19 cellular contexts compared by ENCODE assay signal in genomic region chr22:29831958-29832357, GRCh38. TPM values are rescaled to one million over a fixed set of nuclear protein-coding genes. Genes with fewer than 3 reads are reported as not detected.
DNase-seq lines count a peak whose midpoint lies in the region; ATAC-seq, FAIRE-seq and TF ChIP-seq lines count a peak whose summit lies in the region.
"Had no signal": no experiment of that assay in that cellular context is flagged by ENCODE, and none has a peak within 500 bp of the region (broad histone marks: within the 10 kb centered on the region; RNA-seq: fewer than 3 reads in every experiment).

No MANE protein-coding gene starts in this region.

- H3K56ac ChIP-seq in mesendoderm (ENCODE audit: low read length): peak overlapping the region; percentile 7

- H2BK15ac ChIP-seq in mesendoderm (replicated peaks; ENCODE audit: low read depth): no peak overlapping the region

- POLR2A ChIA-PET in K562 (lab: Yijun Ruan, JAX): interaction anchor here (0.6 to 1.7 kb wide), 4 partner anchors 10 to 96 kb away, joined by 3 to 5 read pairs (median 4); no protein-coding TSS in a partner anchor

- H3F3A ChIP-seq in smooth muscle cell (ENCODE audit: low read depth): peaks cover 22% of the 10 kb centered on the region

- H3K27me3 ChIP-seq in K562 (ENCODE audit: control insufficient read depth in 2 of 2, insufficient read depth in 2 of 2, low read length in 2 of 2) (no peaks in the 10 kb centered on the region), mesendoderm (ENCODE audit: insufficient read depth, low read length, poor library complexity) (no peaks in the 10 kb centered on the region), smooth muscle cell (ENCODE audit: low read depth) (no peaks in the 10 kb centered on the region)

- H3K4me3 ChIP-seq in K562 (no peak overlapping the region), mesendoderm (ENCODE audit: low read length) (no peak overlapping the region), smooth muscle cell (no peak overlapping the region)

- in situ Hi-C loops in K562 (cut with MboI): no loop called here

- no peak overlapping the region for H3K23ac ChIP-seq in mesendoderm (ENCODE audit: low read length)

- BruUV-seq in K562 (replicated peaks; lab: Mats Ljungman, UMichigan): no TSS peak

- H2AFZ ChIP-seq in K562 (ENCODE audit: low read depth, low read length) (no peak overlapping the region), smooth muscle cell (ENCODE audit: low read depth) (no peak overlapping the region)

- H4K20me1 ChIP-seq in K562 (replicated peaks; ENCODE audit: control insufficient read depth, insufficient read depth, low read length): peaks cover 11% of the 10 kb centered on the region; the same call in 1 of the 2 replicates
- peaks cover 5% of the 10 kb centered on the region for H4K20me1 ChIP-seq in smooth muscle cell (ENCODE audit: low read depth)

- H2AK5ac ChIP-seq in mesendoderm (ENCODE audit: low read length): no peak overlapping the region

- DNase-seq in Right ventricle myocardium superior: peak; percentile 47
- no peak for DNase-seq in Right ventricle myocardium inferior (ENCODE audit: missing footprints)
- DNase-seq in K562 (ENCODE audit: extremely low read depth in 1 of 4, low spot score in 3 of 4): no peak
- no peak for DNase-seq in mesendoderm
- DNase-seq in smooth muscle cell (lab: John Stamatoyannopoulos, UW; ENCODE audit: unreplicated experiment): no peak
- no peak for DNase-seq in middle frontal gyrus (ENCODE audit: extremely low spot score, low spot score)
- DNase-seq: AML-193, DMS79 treated with DMSO at 0.1 percent for 48 hours, GOT3, NCI-H1417, NCI-H1930, NCI-H2171, NCI-H446, NCI-H748 treated with DMSO at 0.1 percent for 48 hours, SIG-M5 had no signal

- intact Hi-C loops in Right ventricle myocardium superior (cut with DNase I): loop anchor here (10.0 kb wide), 1 partner anchor 67 kb away; the partner anchor contains the start of genes UQCR10 and ZMAT5
- intact Hi-C loops in Right ventricle myocardium inferior (cut with DNase I): loop anchor here (5.0 kb wide), 1 partner anchor 65 kb away; the partner anchor contains the start of genes UQCR10 and ZMAT5
- intact Hi-C loops in K562 (cut with micrococcal nuclease): no loop called here

- H3K27ac ChIP-seq in K562 (ENCODE audit: extremely low read depth, low read depth, low read length) (peak overlapping the region; percentile 30; the same call in 1 of the 3 replicates), mesendoderm (ENCODE audit: low read depth, low read length) (no peak overlapping the region), smooth muscle cell (ENCODE audit: low read depth) (peak overlapping the region; percentile 83)
- H3K27ac ChIP-seq: 22Rv1, KMS-11 had no signal

- H3K79me1 ChIP-seq in mesendoderm (ENCODE audit: low read length): peaks cover 2% of the 10 kb centered on the region

- no peak overlapping the region for H3K4me2 ChIP-seq in K562 (ENCODE audit: insufficient read depth, low read length)
- no peak overlapping the region for H3K4me2 ChIP-seq in mesendoderm (ENCODE audit: low read length)
- H3K4me2 ChIP-seq in smooth muscle cell: peak overlapping the region; percentile 62
- H3K4me2 ChIP-seq: KMS-11 had no signal

- H3K9ac ChIP-seq in K562 (ENCODE audit: insufficient read depth in 1 of 2, low read depth in 2 of 2, low read length in 2 of 2): peak overlapping the region in 1 of 2 experiments; percentile 78; a peak in 1 of 4 replicates
- no peak overlapping the region for H3K9ac ChIP-seq in mesendoderm (ENCODE audit: low read length)
- no peak overlapping the region for H3K9ac ChIP-seq in smooth muscle cell (ENCODE audit: low read depth)
- H3K9ac ChIP-seq: KMS-11 had no signal

- H3K79me2 ChIP-seq in K562 (ENCODE audit: control insufficient read depth, insufficient read depth, low read length): peaks cover 8% of the 10 kb centered on the region; the same call in 2 of the 3 replicates
- no peaks in the 10 kb centered on the region for H3K79me2 ChIP-seq in mesendoderm (ENCODE audit: control insufficient read depth, insufficient read depth, low read length)
- peaks cover 13% of the 10 kb centered on the region for H3K79me2 ChIP-seq in smooth muscle cell (ENCODE audit: low read depth)

- H4K8ac ChIP-seq in mesendoderm (ENCODE audit: low read depth, low read length): no peak overlapping the region

- no peak overlapping the region for H2BK5ac ChIP-seq in mesendoderm (ENCODE audit: low read length)

- no peak overlapping the region for H3K18ac ChIP-seq in mesendoderm (ENCODE audit: low read length)

- TF ChIP-seq CTCF in K562 (IDR thresholded peaks at IDR 0.05 in 2 of 3, conservative IDR thresholded peaks at IDR 0.05 in 1 of 3; ENCODE audit: insufficient read depth in 2 of 3, low read depth in 1 of 3, low read length in 3 of 3): no peak
- no peak for TF ChIP-seq CTCF in smooth muscle cell (IDR thresholded peaks at IDR 0.05; ENCODE audit: borderline replicate concordance, insufficient read depth, poor library complexity, severe bottlenecking)

- 43% methylated on average over 9 of the region's 9 CpGs for WGBS in K562 (ENCODE audit: insufficient coverage, low coverage, missing lambda C conversion rate)
- no CpG with 5 or more reads among the region's 9 CpGs for WGBS in mesendoderm (ENCODE audit: extremely low coverage, insufficient coverage, low lambda C conversion rate)
- 37% methylated on average over 9 of the region's 9 CpGs for WGBS in smooth muscle cell (ENCODE audit: low lambda C conversion rate)

- no peak for ATAC-seq in Right ventricle myocardium superior (ENCODE audit: poor library complexity)
- no peak for ATAC-seq in Right ventricle myocardium inferior
- no peak for ATAC-seq in K562
- no peak for ATAC-seq in GM21528 (IDR thresholded peaks at IDR 0.05; ENCODE audit: low FRiP score, unreplicated experiment)
- ATAC-seq in activated CD4-positive, CD25-positive, alpha-beta regulatory T cell treated with anti-CD3 and anti-CD28 coated beads, Interleukin-2, amount 50 U/mL, for 24 hours: no peak

- peak; percentile 35 for FAIRE-seq in K562 (lab: Jason Lieb, UNC)

- CTCF ChIA-PET in K562 (lab: Yijun Ruan, JAX; ENCODE audit: low intra/inter-chr PET ratio): no interaction called here

- H3K9me1 ChIP-seq in K562 (ENCODE audit: control insufficient read depth, insufficient read depth, low read length): no peaks in the 10 kb centered on the region

- no peaks in the 10 kb centered on the region for H3K9me3 ChIP-seq in K562 (replicated peaks; ENCODE audit: control insufficient read depth, insufficient read depth, low read depth, low read length)
- H3K9me3 ChIP-seq in smooth muscle cell (replicated peaks; ENCODE audit: low read depth): no peaks in the 10 kb centered on the region

- H3K4me1 ChIP-seq in K562 (replicated peaks in 1 of 2; ENCODE audit: control insufficient read depth in 2 of 2, insufficient read depth in 2 of 2, low read length in 2 of 2) (peaks cover 7 to 16% of the 10 kb centered on the region in 2 experiments), mesendoderm (ENCODE audit: control insufficient read depth, low read depth, low read length) (no peaks in the 10 kb centered on the region), smooth muscle cell (ENCODE audit: low read depth) (no peaks in the 10 kb centered on the region)

- no peak overlapping the region for H3K4ac ChIP-seq in mesendoderm (ENCODE audit: low read depth, low read length)

- TF ChIP-seq POLR2A in K562 (conservative IDR thresholded peaks at IDR 0.05): no peak

- no peak overlapping the region for H2BK120ac ChIP-seq in mesendoderm (ENCODE audit: low read depth, low read length)

- no peak for TF ChIP-seq EP300 in K562 (IDR thresholded peaks at IDR 0.05; ENCODE audit: low read length)

- no peak overlapping the region for H4K5ac ChIP-seq in mesendoderm (ENCODE audit: low read length)

- no peak for TF ChIP-seq RAD21 in K562 (CRISPR knock-in tag; conservative IDR thresholded peaks at IDR 0.05 in 1 of 2, IDR thresholded peaks at IDR 0.05 in 1 of 2)

- peaks cover 51% of the 10 kb centered on the region for H3K36me3 ChIP-seq in K562 (ENCODE audit: control insufficient read depth, insufficient read depth, low read length)
- H3K36me3 ChIP-seq in mesendoderm (ENCODE audit: control insufficient read depth, insufficient read depth, low read length): no peaks in the 10 kb centered on the region
- no peaks in the 10 kb centered on the region for H3K36me3 ChIP-seq in smooth muscle cell (ENCODE audit: low read depth)

RNA-seq across cellular contexts. Expression of gene ASCC2, which starts 6.1 kb away (rescaled TPM):
- 28.5 TPM for total RNA-seq in Right ventricle myocardium superior
- total RNA-seq in Right ventricle myocardium inferior: 33.8 TPM
- 87.8 and 154 TPM in 2 replicates for total RNA-seq in K562 (2011; cell fraction: chromatin; rRNA removed; ENCODE audit: low replicate concordance)
- total RNA-seq in K562 (2011; cell fraction: nucleolus; rRNA removed): 77.8 and 91.1 TPM in 2 replicates
- total RNA-seq in K562 (2011; cell fraction: nucleoplasm; rRNA removed): 95.8 and 138 TPM in 2 replicates
- 22.9 and 33.0 TPM in 2 replicates for total RNA-seq in K562 (2014; rRNA removed)
- 20.2 and 20.4 TPM in 2 replicates for total RNA-seq in K562 (2014; rRNA removed; fragmentation: Illumina TruSeq; extraction: Trizol)
- 26.6 and 27.3 TPM in 2 replicates for total RNA-seq in K562 (2015; rRNA removed; fragmentation: Illumina TruSeq; extraction: Trizol)
- total RNA-seq in K562 (2021): 42.5 and 45.1 TPM in 2 replicates
- polyA plus RNA-seq in K562 (2011; rRNA removed): 26.8 and 34.4 TPM in 2 replicates
- polyA plus RNA-seq in K562 (2011; cell fraction: cytosol; rRNA removed): 26.4 and 36.5 TPM in 2 replicates
- 47.8 and 75.5 TPM in 2 replicates for polyA plus RNA-seq in K562 (2011; cell fraction: nucleus; rRNA removed)
- polyA plus RNA-seq in K562 (2012): 35.6 and 43.4 TPM in 2 replicates
- polyA plus RNA-seq in K562 (2014; fragmentation: Illumina TruSeq; extraction: Trizol): 46.7 and 47.4 TPM in 2 replicates
- polyA plus RNA-seq in K562 (2014; fragmentation: Nextera tagmentation; extraction: Ambion mirVana): 1 to 10 TPM; 4.0 TPM
- 33.8 and 36.2 TPM in 2 replicates for polyA plus RNA-seq in K562 (2014; rRNA removed)
- polyA minus RNA-seq in K562 (2011; rRNA and poly(A)+ RNA removed): 29.8 and 30.7 TPM in 2 replicates
- polyA minus RNA-seq in K562 (2011; cell fraction: cytosol; rRNA and poly(A)+ RNA removed): 24.3 and 25.7 TPM in 2 replicates
- polyA minus RNA-seq in K562 (2011; cell fraction: nucleus; rRNA and poly(A)+ RNA removed): 22.9 and 27.5 TPM in 2 replicates
- 40.2 TPM for polyA plus RNA-seq in mesendoderm (2013, experiment 1 of 2)
- polyA plus RNA-seq in mesendoderm (2013, experiment 2 of 2): 41.6 TPM
- total RNA-seq in smooth muscle cell: 27.8 and 32.1 TPM in 2 replicates
- 58.9 and 81.0 TPM in 2 replicates for polyA plus RNA-seq in smooth muscle cell

RNA-seq across cellular contexts. Expression of gene MTMR3, which starts 51.0 kb away (rescaled TPM):
- 29.9 TPM for total RNA-seq in Right ventricle myocardium superior
- total RNA-seq in Right ventricle myocardium inferior: 32.3 TPM
- total RNA-seq in K562 (2011; cell fraction: chromatin; rRNA removed; ENCODE audit: low replicate concordance): 79.8 and 96.2 TPM in 2 replicates
- total RNA-seq in K562 (2011; cell fraction: nucleolus; rRNA removed): 38.5 and 45.4 TPM in 2 replicates
- total RNA-seq in K562 (2011; cell fraction: nucleoplasm; rRNA removed): 55.1 and 55.5 TPM in 2 replicates
- 5.1 and 9.0 TPM in 2 replicates for total RNA-seq in K562 (2014; rRNA removed)
- total RNA-seq in K562 (2014; rRNA removed; fragmentation: Illumina TruSeq; extraction: Trizol): 7.1 and 8.3 TPM in 2 replicates
- 7.5 and 7.9 TPM in 2 replicates for total RNA-seq in K562 (2015; rRNA removed; fragmentation: Illumina TruSeq; extraction: Trizol)
- 12.3 and 13.6 TPM in 2 replicates for total RNA-seq in K562 (2021)
- polyA plus RNA-seq in K562 (2011; rRNA removed): 13.7 and 20.0 TPM in 2 replicates
- polyA plus RNA-seq in K562 (2011; cell fraction: cytosol; rRNA removed): 8.9 and 12.3 TPM in 2 replicates
- 83.6 and 87.4 TPM in 2 replicates for polyA plus RNA-seq in K562 (2011; cell fraction: nucleus; rRNA removed)
- polyA plus RNA-seq in K562 (2012): 8.8 and 14.8 TPM in 2 replicates
- 10.7 and 12.0 TPM in 2 replicates for polyA plus RNA-seq in K562 (2014; fragmentation: Illumina TruSeq; extraction: Trizol)
- 1 to 10 TPM; 1.6 to 1.9 TPM for polyA plus RNA-seq in K562 (2014; fragmentation: Nextera tagmentation; extraction: Ambion mirVana)
- polyA plus RNA-seq in K562 (2014; rRNA removed): 6.9 and 8.3 TPM in 2 replicates
- 17.3 and 19.5 TPM in 2 replicates for polyA minus RNA-seq in K562 (2011; rRNA and poly(A)+ RNA removed)
- polyA minus RNA-seq in K562 (2011; cell fraction: cytosol; rRNA and poly(A)+ RNA removed): 5.9 and 13.6 TPM in 2 replicates
- 13.2 and 26.2 TPM in 2 replicates for polyA minus RNA-seq in K562 (2011; cell fraction: nucleus; rRNA and poly(A)+ RNA removed)
- polyA plus RNA-seq in mesendoderm (2013, experiment 1 of 2): 6.5 TPM
- polyA plus RNA-seq in mesendoderm (2013, experiment 2 of 2): 6.0 TPM
- 33.0 and 48.9 TPM in 2 replicates for total RNA-seq in smooth muscle cell
- 15.8 and 21.0 TPM in 2 replicates for polyA plus RNA-seq in smooth muscle cell
